16 cellular contexts compared by ENCODE assay signal in the genomic region with DNA sequence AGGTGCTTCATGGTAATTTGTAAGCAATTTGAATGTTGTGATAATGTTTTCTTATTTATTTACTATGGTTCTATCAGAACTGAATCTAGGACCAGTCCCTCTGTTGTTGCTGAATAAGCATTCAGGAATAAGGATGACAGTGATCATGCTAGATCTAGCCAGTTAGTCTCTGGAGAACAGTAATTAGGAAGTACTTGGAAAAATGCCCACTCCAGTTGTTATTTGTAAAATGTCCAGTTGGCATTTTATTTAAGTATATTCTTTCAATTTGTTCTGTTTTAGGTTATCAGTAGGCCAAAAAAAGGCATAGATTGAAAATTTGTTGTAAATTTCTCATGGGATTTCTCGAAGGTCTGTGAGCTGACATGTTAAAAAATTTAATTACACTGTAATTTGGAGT.
DNase-seq lines count a peak whose midpoint lies in the region; ATAC-seq and TF ChIP-seq lines count a peak whose summit lies in the region.
"Had no signal": no experiment of that assay in that cellular context is flagged by ENCODE, and none has a peak within 500 bp of the region (broad histone marks: within the 10 kb centered on the region; RNA-seq: fewer than 3 reads in every experiment).

No MANE protein-coding gene starts in this region.

- H3K36me3 Mint-ChIP-seq in activated naive CD4-positive, alpha-beta T cell treated with anti-CD3 and anti-CD28 coated beads, Interleukin-2, amount 10 ng/mL, durations not matched to agents 7 days and 5 days: no peaks in the 10 kb centered on the region
- H3K36me3 Mint-ChIP-seq: CD8-positive, alpha-beta memory T cell had no signal

- no peaks in the 10 kb centered on the region for H3K27me3 Mint-ChIP-seq in activated naive CD4-positive, alpha-beta T cell treated with anti-CD3 and anti-CD28 coated beads, Interleukin-2, amount 10 ng/mL, durations not matched to agents 7 days and 5 days

- no peak for ATAC-seq in HG02571 (IDR thresholded peaks at IDR 0.05; ENCODE audit: unreplicated experiment)

- H3K4me1 Mint-ChIP-seq in activated naive CD4-positive, alpha-beta T cell treated with anti-CD3 and anti-CD28 coated beads, Interleukin-2, amount 10 ng/mL, durations not matched to agents 7 days and 5 days: no peaks in the 10 kb centered on the region
- H3K4me1 Mint-ChIP-seq: CD8-positive, alpha-beta memory T cell had no signal

- no peak for TF ChIP-seq CTCF in fibroblast of mammary gland (conservative IDR thresholded peaks at IDR 0.05; ENCODE audit: control insufficient read depth, insufficient read depth, low read depth, low read length)

- DNase-seq in NCI-H345 (lab: John Stamatoyannopoulos, UW) (peak; percentile 12), NCI-H345 treated with DMSO at 0.1 percent for 48 hours (lab: John Stamatoyannopoulos, UW; ENCODE audit: unreplicated experiment) (no peak), NCI-H1105 treated with DMSO at 0.1 percent for 48 hours (lab: John Stamatoyannopoulos, UW) (peak; percentile 38), NCI-H69 (lab: John Stamatoyannopoulos, UW) (peak; percentile 81), fibroblast of mammary gland (ENCODE audit: low read depth) (peak; percentile 31), T-helper 2 cell (no peak)
- DNase-seq in activated naive CD4-positive, alpha-beta T cell treated with anti-CD3 and anti-CD28 coated beads, Interleukin-2, amount 10 ng/mL, durations not matched to agents 7 days and 5 days: no peak
- DNase-seq: C1 segment of cervical spinal cord; CD8-positive, alpha-beta memory T cell; GDM1; MG63; NCI-H1048; NCI-H187 treated with DMSO at 0.1 percent for 48 hours; NCI-H526; Right ventricle myocardium superior had no signal

- H3K4me3 Mint-ChIP-seq in activated naive CD4-positive, alpha-beta T cell treated with anti-CD3 and anti-CD28 coated beads, Interleukin-2, amount 10 ng/mL, durations not matched to agents 7 days and 5 days: no peak overlapping the region
- H3K4me3 Mint-ChIP-seq: CD8-positive, alpha-beta memory T cell had no signal

- no peak overlapping the region for H3K27ac Mint-ChIP-seq in activated naive CD4-positive, alpha-beta T cell treated with anti-CD3 and anti-CD28 coated beads, Interleukin-2, amount 10 ng/mL, durations not matched to agents 7 days and 5 days
- H3K27ac Mint-ChIP-seq: CD8-positive, alpha-beta memory T cell had no signal

- H3K4me3 ChIP-seq in fibroblast of mammary gland (ENCODE audit: control insufficient read depth, low read depth, low read length): no peak overlapping the region
- H3K4me3 ChIP-seq: MG63 had no signal

- CTCF ChIA-PET in activated naive CD4-positive, alpha-beta T cell treated with anti-CD3 and anti-CD28 coated beads, Interleukin-2, amount 10 ng/mL, durations not matched to agents 7 days and 5 days (lab: Charles Lee): interaction anchor here (0.6 kb wide), 1 partner anchor 23 kb away, joined by 3 read pairs; no protein-coding TSS in a partner anchor

- H3K9me3 Mint-ChIP-seq in activated naive CD4-positive, alpha-beta T cell treated with anti-CD3 and anti-CD28 coated beads, Interleukin-2, amount 10 ng/mL, durations not matched to agents 7 days and 5 days: no peaks in the 10 kb centered on the region
- H3K9me3 Mint-ChIP-seq: CD8-positive, alpha-beta memory T cell had no signal

Comparison
In these comparisons a context has a peak if more than half of its experiments do, and no peak if none do; other contexts are left out.
1. DNase-seq: peak in NCI-H345 (single experiment), NCI-H1105 treated with DMSO at 0.1 percent for 48 hours (single experiment), NCI-H69 (single experiment) and fibroblast of mammary gland (single experiment); none in NCI-H345 treated with DMSO at 0.1 percent for 48 hours (single experiment), activated naive CD4-positive, alpha-beta T cell treated with anti-CD3 and anti-CD28 coated beads, Interleukin-2, amount 10 ng/mL, durations not matched to agents 7 days and 5 days (single experiment) and T-helper 2 cell (0 of 5).